ENCODE assay signal across 1 cellular context in the genomic region with DNA sequence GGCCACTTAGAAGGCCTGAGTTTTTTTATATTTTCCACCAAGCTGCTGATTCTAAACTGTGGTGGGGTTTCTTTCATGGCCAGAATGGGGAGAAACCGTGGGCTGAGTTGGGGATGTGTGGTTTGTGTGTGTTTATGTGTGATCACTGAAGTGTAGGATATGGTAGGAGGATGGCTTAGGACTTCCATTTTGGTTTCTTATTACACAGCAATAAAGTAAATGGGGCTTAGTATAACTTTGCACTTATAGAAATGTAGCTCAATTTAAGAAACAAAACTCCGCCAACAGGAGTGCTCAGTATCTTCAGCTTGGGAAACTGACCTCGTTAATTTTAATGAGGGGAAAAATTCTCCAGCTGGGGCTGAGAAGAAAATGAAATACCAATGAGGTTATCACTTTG.
TF ChIP-seq lines count a peak whose summit lies in the region.

No MANE protein-coding gene starts in this region.

TF ChIP-seq in HEK293, 187 proteins besides CTCF, POLR2A, EP300 and RAD21 (continued from another document):
- no peak for TF ChIP-seq ZNF16 (tag by site-specific recombination; IDR thresholded peaks at IDR 0.05; ENCODE audit: low read depth)
- TF ChIP-seq, protein P1, sequence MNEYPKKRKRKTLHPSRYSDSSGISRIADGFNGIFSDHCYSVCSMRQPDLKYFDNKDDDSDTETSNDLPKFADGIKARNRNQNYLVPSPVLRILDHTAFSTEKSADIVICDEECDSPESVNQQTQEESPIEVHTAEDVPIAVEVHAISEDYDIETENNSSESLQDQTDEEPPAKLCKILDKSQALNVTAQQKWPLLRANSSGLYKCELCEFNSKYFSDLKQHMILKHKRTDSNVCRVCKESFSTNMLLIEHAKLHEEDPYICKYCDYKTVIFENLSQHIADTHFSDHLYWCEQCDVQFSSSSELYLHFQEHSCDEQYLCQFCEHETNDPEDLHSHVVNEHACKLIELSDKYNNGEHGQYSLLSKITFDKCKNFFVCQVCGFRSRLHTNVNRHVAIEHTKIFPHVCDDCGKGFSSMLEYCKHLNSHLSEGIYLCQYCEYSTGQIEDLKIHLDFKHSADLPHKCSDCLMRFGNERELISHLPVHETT (tag by site-specific recombination; IDR thresholded peaks at IDR 0.05), result no peak
- TF ChIP-seq YY1 (tag by site-specific recombination; IDR thresholded peaks at IDR 0.05), result no peak
- no peak for TF ChIP-seq ZNF366 (tag by site-specific recombination; conservative IDR thresholded peaks at IDR 0.05)
- TF ChIP-seq SCRT1 (tag by site-specific recombination; IDR thresholded peaks at IDR 0.05; ENCODE audit: borderline replicate concordance), result no peak
- peak; percentile 51; the same call in 1 of the 2 replicates for TF ChIP-seq KLF10 (tag by site-specific recombination; IDR thresholded peaks at IDR 0.05)
- TF ChIP-seq, protein P2, sequence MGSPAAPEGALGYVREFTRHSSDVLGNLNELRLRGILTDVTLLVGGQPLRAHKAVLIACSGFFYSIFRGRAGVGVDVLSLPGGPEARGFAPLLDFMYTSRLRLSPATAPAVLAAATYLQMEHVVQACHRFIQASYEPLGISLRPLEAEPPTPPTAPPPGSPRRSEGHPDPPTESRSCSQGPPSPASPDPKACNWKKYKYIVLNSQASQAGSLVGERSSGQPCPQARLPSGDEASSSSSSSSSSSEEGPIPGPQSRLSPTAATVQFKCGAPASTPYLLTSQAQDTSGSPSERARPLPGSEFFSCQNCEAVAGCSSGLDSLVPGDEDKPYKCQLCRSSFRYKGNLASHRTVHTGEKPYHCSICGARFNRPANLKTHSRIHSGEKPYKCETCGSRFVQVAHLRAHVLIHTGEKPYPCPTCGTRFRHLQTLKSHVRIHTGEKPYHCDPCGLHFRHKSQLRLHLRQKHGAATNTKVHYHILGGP (tag by site-specific recombination; IDR thresholded peaks at IDR 0.05), result no peak
